13 cellular contexts compared by ENCODE assay signal in genomic region chr12:30965613-30965985, GRCh38. TPM values are rescaled to one million over a fixed set of nuclear protein-coding genes. Genes with fewer than 3 reads are reported as not detected.
DNase-seq lines count a peak whose midpoint lies in the region; ATAC-seq and TF ChIP-seq lines count a peak whose summit lies in the region.
"Had no signal": no experiment of that assay in that cellular context is flagged by ENCODE, and none has a peak within 500 bp of the region (broad histone marks: within the 10 kb centered on the region; RNA-seq: fewer than 3 reads in every experiment).

No MANE protein-coding gene starts in this region.

- DNase-seq in T47D (ENCODE audit: low read depth in 1 of 2, low spot score in 1 of 2) (peak; percentile 50 to 77), breast epithelium (ENCODE audit: low spot score in 2 of 2) (no peak), SK-MEL-5 (ENCODE audit: low read depth, low spot score) (peak; percentile 20), glomerular visceral epithelial cell (ENCODE audit: extremely low spot score) (peak; percentile 9), spleen (peak; percentile 58), ecto neural progenitor cell (ENCODE audit: low spot score) (no peak), SKM-1 treated with dmso at 0.1 percent for 144 hours (lab: John Stamatoyannopoulos, UW; ENCODE audit: unreplicated experiment) (no peak)
- DNase-seq: foreskin melanocyte, NCI-H2171 treated with DMSO at 0.1 percent for 48 hours had no signal

- ATAC-seq in HG02623 (IDR thresholded peaks at IDR 0.05; ENCODE audit: unreplicated experiment) = no peak
- ATAC-seq: Right ventricle myocardium inferior had no signal

- 87 to 96% (median 90%) methylated on average over 11 of the region's 11 CpGs for WGBS in spleen, 5 donors

- peaks cover 0 to 3% of the 10 kb centered on the region in 2 donors for H3K4me1 ChIP-seq in breast epithelium
- peaks cover 0 to 8% (median 0%) of the 10 kb centered on the region in 6 donors for H3K4me1 ChIP-seq in spleen

- H3K27me3 ChIP-seq in breast epithelium (no peaks in the 10 kb centered on the region), spleen (replicated peaks in 1 of 7) (peaks cover 0 to 7% (median 0%) of the 10 kb centered on the region in 7 donors)

- in situ Hi-C loops in T47D (cut with HindIII; ENCODE audit: low pct_unique_long_range_greater_than_20kb, low sequenced_read_pairs) (no loop called here), SK-MEL-5 (cut with HindIII; ENCODE audit: low pct_unique_long_range_greater_than_20kb, low sequenced_read_pairs) (no loop called here)

- no peak for TF ChIP-seq POLR2A in breast epithelium (IDR thresholded peaks at IDR 0.05)
- TF ChIP-seq POLR2A in spleen (IDR thresholded peaks at IDR 0.05) = no peak

- TF ChIP-seq CTCF in breast epithelium (IDR thresholded peaks at IDR 0.05) = no peak
- TF ChIP-seq CTCF in spleen (IDR thresholded peaks at IDR 0.05 in 8 of 11, conservative IDR thresholded peaks at IDR 0.05 in 3 of 11) = no peak

- H3K36me3 ChIP-seq in breast epithelium (no peaks in the 10 kb centered on the region), spleen (no peaks in the 10 kb centered on the region)

- intact Hi-C loops in breast epithelium (cut with DNase I; ENCODE audit: low total_unique reads) (no loop called here), spleen (cut with DNase I; ENCODE audit: low total_unique reads) (no loop called here)

- H3K9me3 ChIP-seq in breast epithelium (no peaks in the 10 kb centered on the region), spleen (no peaks in the 10 kb centered on the region)

- no peak overlapping the region for H3K27ac ChIP-seq in breast epithelium
- no peak overlapping the region for H3K27ac ChIP-seq in spleen
- H3K27ac ChIP-seq: KMS-11 had no signal

- no peak overlapping the region for H3K4me3 ChIP-seq in breast epithelium
- no peak overlapping the region for H3K4me3 ChIP-seq in spleen
- H3K4me3 ChIP-seq: lung had no signal

RNA-seq across cellular contexts. Expression of gene TSPAN11, which starts 39.1 kb away (rescaled TPM):
- 1 to 10 TPM in 1 of 3 donors, under 1 TPM in 2; 0.48 to 1.3 (median 0.73) TPM for total RNA-seq in breast epithelium
- total RNA-seq in SK-MEL-5 (2014; rRNA removed; shearing (Covaris generic)) = not detected in 2 replicates
- polyA plus RNA-seq in SK-MEL-5 (2015; cell fraction: cytosol; rRNA removed) = not detected in 2 replicates
- not detected in 2 replicates for polyA plus RNA-seq in SK-MEL-5 (2015; cell fraction: nucleus; rRNA removed)
- total RNA-seq in spleen = 1 to 10 TPM in 6 of 7 donors, under 1 TPM in 1; 0.26 to 4.1 (median 2.0) TPM
- polyA plus RNA-seq in spleen = 1 to 10 TPM in 1 of 3 donors, under 1 TPM in 2; 0.67 to 1.0 (median 0.93) TPM

Comparison
In these comparisons a context has a peak if more than half of its experiments do, and no peak if none do; other contexts are left out.
1. DNase-seq: peak in T47D (2 of 2), SK-MEL-5 (single experiment), glomerular visceral epithelial cell (single experiment) and spleen (single experiment); none in breast epithelium (0 of 2), ecto neural progenitor cell (single experiment) and SKM-1 treated with dmso at 0.1 percent for 144 hours (single experiment).